ENCODE assay signal across 8 cellular contexts in the genomic region with DNA sequence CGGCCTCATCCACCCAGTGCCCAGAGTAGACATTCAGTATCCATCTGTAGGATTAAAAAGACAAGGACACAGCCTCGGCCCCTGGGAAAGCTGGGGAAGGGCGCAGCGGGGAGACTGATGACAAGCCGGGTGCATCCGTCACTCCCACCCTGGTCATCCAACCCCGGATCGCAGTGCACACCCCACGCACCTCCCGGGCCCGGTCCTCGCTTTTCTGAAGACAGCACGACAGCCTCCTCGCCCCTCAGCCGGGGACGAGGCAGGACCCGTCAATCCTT. TPM values are rescaled to one million over a fixed set of nuclear protein-coding genes. Genes with fewer than 3 reads are reported as not detected.
DNase-seq lines count a peak whose midpoint lies in the region; ATAC-seq and TF ChIP-seq lines count a peak whose summit lies in the region.

No MANE protein-coding gene starts in this region.

- TF ChIP-seq CTCF in WTC11 (IDR thresholded peaks at IDR 0.05) (no peak), epithelial cell of esophagus (IDR thresholded peaks at IDR 0.05; ENCODE audit: insufficient read depth, low read depth, low read length, missing control alignments) (no peak), neural progenitor cell (IDR thresholded peaks at IDR 0.05) (no peak)

- peak overlapping the region; percentile 87 for H3K4me3 Mint-ChIP-seq in WTC11
- peak overlapping the region; percentile 97 for H3K4me3 Mint-ChIP-seq in neural progenitor cell

- peaks cover 6% of the 10 kb centered on the region for H4K20me1 ChIP-seq in neural progenitor cell (ENCODE audit: low read depth)

- H3K4me1 Mint-ChIP-seq in WTC11 (peaks cover 23% of the 10 kb centered on the region), neural progenitor cell (peaks cover 35% of the 10 kb centered on the region)

- peak overlapping the region; percentile 90 for H2AFZ ChIP-seq in neural progenitor cell (replicated peaks)

- H3K27ac ChIP-seq in neural progenitor cell = no peak overlapping the region

- H3K36me3 ChIP-seq in neural progenitor cell = no peaks in the 10 kb centered on the region

- H3K9me3 Mint-ChIP-seq in WTC11 (no peaks in the 10 kb centered on the region), neural progenitor cell (no peaks in the 10 kb centered on the region)

- POLR2A ChIA-PET in WTC11 (lab: Charles Lee) = no interaction called here

- H3F3A ChIP-seq in neural progenitor cell (ENCODE audit: low read depth) = peaks cover 41% of the 10 kb centered on the region

- peaks cover 23% of the 10 kb centered on the region for H3K4me1 ChIP-seq in neural progenitor cell

- peak overlapping the region; percentile 9 for H3K9ac ChIP-seq in neural progenitor cell

- peak overlapping the region; percentile 81 for H3K4me3 ChIP-seq in epithelial cell of esophagus (ENCODE audit: low read length)
- peak overlapping the region; percentile 84 for H3K4me3 ChIP-seq in neural progenitor cell

- H3K36me3 Mint-ChIP-seq in WTC11 = no peaks in the 10 kb centered on the region; the same call in 1 of the 2 replicates
- H3K36me3 Mint-ChIP-seq in neural progenitor cell = peaks cover 6% of the 10 kb centered on the region

- H3K9me3 ChIP-seq in neural progenitor cell (ENCODE audit: low read depth) = no peaks in the 10 kb centered on the region

- H3K4me2 ChIP-seq in neural progenitor cell = peak overlapping the region; percentile 90

- peak; percentile 69 for DNase-seq in activated CD8-positive, alpha-beta memory T cell treated with anti-CD3 and anti-CD28 coated beads, Interleukin-2, amount 50 U/mL, for 48 hours
- no peak for DNase-seq in activated CD8-positive, alpha-beta memory T cell treated with anti-CD3 and anti-CD28 coated beads, Interleukin-2, amount 50 U/mL, for 4 hours
- DNase-seq in WTC11 (ENCODE audit: low spot score) (no peak), epithelial cell of esophagus (ENCODE audit: low read depth) (peak; percentile 17), neural progenitor cell (ENCODE audit: low spot score) (no peak)

- H3K27me3 Mint-ChIP-seq in WTC11 (ENCODE audit: low read depth) (peaks cover 16% of the 10 kb centered on the region), neural progenitor cell (ENCODE audit: insufficient read depth, low read depth) (peaks cover 11% of the 10 kb centered on the region)

- ATAC-seq in WTC11 (no peak), HG02885 (IDR thresholded peaks at IDR 0.05; ENCODE audit: poor library complexity, unreplicated experiment) (no peak), GM19395 (IDR thresholded peaks at IDR 0.05; ENCODE audit: unreplicated experiment) (no peak), HG03354 (IDR thresholded peaks at IDR 0.05; ENCODE audit: poor library complexity, severe bottlenecking, unreplicated experiment) (no peak)

- CTCF ChIA-PET in WTC11 (lab: Charles Lee) = interaction anchor here (1.0 to 1.7 kb wide), 2 partner anchors 28 to 37 kb away, joined by 4 to 6 read pairs; no protein-coding TSS in a partner anchor

- H3K27me3 ChIP-seq in neural progenitor cell = no peaks in the 10 kb centered on the region

- H3K27ac Mint-ChIP-seq in WTC11 (no peak overlapping the region), neural progenitor cell (peak overlapping the region; percentile 76)

- peaks cover 54% of the 10 kb centered on the region for H3K79me2 ChIP-seq in neural progenitor cell (ENCODE audit: low read depth)

TF ChIP-seq in WTC11, 78 proteins besides CTCF, POLR2A, EP300 and RAD21:
- no peak for TF ChIP-seq ZNF416 (CRISPR knock-in tag; IDR thresholded peaks at IDR 0.05)
- TF ChIP-seq SMAD3 (CRISPR knock-in tag; IDR thresholded peaks at IDR 0.05; ENCODE audit: borderline replicate concordance) = no peak
- TF ChIP-seq, protein P1, sequence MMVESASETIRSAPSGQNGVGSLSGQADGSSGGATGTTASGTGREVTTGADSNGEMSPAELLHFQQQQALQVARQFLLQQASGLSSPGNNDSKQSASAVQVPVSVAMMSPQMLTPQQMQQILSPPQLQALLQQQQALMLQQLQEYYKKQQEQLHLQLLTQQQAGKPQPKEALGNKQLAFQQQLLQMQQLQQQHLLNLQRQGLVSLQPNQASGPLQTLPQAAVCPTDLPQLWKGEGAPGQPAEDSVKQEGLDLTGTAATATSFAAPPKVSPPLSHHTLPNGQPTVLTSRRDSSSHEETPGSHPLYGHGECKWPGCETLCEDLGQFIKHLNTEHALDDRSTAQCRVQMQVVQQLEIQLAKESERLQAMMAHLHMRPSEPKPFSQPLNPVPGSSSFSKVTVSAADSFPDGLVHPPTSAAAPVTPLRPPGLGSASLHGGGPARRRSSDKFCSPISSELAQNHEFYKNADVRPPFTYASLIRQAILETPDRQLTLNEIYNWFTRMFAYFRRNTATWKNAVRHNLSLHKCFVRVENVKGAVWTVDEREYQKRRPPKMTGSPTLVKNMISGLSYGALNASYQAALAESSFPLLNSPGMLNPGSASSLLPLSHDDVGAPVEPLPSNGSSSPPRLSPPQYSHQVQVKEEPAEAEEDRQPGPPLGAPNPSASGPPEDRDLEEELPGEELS (CRISPR knock-in tag; IDR thresholded peaks at IDR 0.05) = no peak
- no peak for TF ChIP-seq NFATC4 (CRISPR knock-in tag; IDR thresholded peaks at IDR 0.05)
- TF ChIP-seq, protein P2, sequence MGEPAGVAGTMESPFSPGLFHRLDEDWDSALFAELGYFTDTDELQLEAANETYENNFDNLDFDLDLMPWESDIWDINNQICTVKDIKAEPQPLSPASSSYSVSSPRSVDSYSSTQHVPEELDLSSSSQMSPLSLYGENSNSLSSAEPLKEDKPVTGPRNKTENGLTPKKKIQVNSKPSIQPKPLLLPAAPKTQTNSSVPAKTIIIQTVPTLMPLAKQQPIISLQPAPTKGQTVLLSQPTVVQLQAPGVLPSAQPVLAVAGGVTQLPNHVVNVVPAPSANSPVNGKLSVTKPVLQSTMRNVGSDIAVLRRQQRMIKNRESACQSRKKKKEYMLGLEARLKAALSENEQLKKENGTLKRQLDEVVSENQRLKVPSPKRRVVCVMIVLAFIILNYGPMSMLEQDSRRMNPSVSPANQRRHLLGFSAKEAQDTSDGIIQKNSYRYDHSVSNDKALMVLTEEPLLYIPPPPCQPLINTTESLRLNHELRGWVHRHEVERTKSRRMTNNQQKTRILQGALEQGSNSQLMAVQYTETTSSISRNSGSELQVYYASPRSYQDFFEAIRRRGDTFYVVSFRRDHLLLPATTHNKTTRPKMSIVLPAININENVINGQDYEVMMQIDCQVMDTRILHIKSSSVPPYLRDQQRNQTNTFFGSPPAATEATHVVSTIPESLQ (CRISPR knock-in tag; IDR thresholded peaks at IDR 0.05) = no peak
- no peak for TF ChIP-seq ZNF232 (CRISPR knock-in tag; IDR thresholded peaks at IDR 0.05)
- no peak for TF ChIP-seq ZNF671 (CRISPR knock-in tag; IDR thresholded peaks at IDR 0.05)
- TF ChIP-seq, protein P3, sequence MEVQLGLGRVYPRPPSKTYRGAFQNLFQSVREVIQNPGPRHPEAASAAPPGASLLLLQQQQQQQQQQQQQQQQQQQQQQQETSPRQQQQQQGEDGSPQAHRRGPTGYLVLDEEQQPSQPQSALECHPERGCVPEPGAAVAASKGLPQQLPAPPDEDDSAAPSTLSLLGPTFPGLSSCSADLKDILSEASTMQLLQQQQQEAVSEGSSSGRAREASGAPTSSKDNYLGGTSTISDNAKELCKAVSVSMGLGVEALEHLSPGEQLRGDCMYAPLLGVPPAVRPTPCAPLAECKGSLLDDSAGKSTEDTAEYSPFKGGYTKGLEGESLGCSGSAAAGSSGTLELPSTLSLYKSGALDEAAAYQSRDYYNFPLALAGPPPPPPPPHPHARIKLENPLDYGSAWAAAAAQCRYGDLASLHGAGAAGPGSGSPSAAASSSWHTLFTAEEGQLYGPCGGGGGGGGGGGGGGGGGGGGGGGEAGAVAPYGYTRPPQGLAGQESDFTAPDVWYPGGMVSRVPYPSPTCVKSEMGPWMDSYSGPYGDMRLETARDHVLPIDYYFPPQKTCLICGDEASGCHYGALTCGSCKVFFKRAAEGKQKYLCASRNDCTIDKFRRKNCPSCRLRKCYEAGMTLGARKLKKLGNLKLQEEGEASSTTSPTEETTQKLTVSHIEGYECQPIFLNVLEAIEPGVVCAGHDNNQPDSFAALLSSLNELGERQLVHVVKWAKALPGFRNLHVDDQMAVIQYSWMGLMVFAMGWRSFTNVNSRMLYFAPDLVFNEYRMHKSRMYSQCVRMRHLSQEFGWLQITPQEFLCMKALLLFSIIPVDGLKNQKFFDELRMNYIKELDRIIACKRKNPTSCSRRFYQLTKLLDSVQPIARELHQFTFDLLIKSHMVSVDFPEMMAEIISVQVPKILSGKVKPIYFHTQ (CRISPR knock-in tag; IDR thresholded peaks at IDR 0.05) = no peak
- TF ChIP-seq, protein P4, sequence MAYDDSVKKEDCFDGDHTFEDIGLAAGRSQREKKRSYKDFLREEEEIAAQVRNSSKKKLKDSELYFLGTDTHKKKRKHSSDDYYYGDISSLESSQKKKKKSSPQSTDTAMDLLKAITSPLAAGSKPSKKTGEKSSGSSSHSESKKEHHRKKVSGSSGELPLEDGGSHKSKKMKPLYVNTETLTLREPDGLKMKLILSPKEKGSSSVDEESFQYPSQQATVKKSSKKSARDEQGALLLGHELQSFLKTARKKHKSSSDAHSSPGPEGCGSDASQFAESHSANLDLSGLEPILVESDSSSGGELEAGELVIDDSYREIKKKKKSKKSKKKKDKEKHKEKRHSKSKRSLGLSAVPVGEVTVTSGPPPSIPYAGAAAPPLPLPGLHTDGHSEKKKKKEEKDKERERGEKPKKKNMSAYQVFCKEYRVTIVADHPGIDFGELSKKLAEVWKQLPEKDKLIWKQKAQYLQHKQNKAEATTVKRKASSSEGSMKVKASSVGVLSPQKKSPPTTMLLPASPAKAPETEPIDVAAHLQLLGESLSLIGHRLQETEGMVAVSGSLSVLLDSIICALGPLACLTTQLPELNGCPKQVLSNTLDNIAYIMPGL (CRISPR knock-in tag; IDR thresholded peaks at IDR 0.05) = 0 out of 2 replicates have a peak, but pooled peaks have one; percentile 31
- no peak for TF ChIP-seq ELF4 (CRISPR knock-in tag; IDR thresholded peaks at IDR 0.05; ENCODE audit: low read depth)
- 0 out of 2 replicates have a peak, but pooled peaks have one; percentile 30 for TF ChIP-seq CREM (CRISPR knock-in tag; IDR thresholded peaks at IDR 0.05)
- TF ChIP-seq GTF2I (CRISPR knock-in tag; conservative IDR thresholded peaks at IDR 0.05) = no peak
- no peak for TF ChIP-seq ZNF219 (CRISPR knock-in tag; IDR thresholded peaks at IDR 0.05; ENCODE audit: borderline replicate concordance)

RNA-seq across cellular contexts. Expression of a gene that starts 1.1 kb away (rescaled TPM):
- total RNA-seq in WTC11 (2021) (8.4 to 10.1 TPM (median 8.8 TPM) in 3 replicates), neural progenitor cell (ENCODE audit: low replicate concordance) (15.6 and 22.2 TPM in 2 replicates)

Comparison
In these comparisons a context has a peak if more than half of its experiments do, and no peak if none do; other contexts are left out.
1. DNase-seq: peak in activated CD8-positive, alpha-beta memory T cell treated with anti-CD3 and anti-CD28 coated beads, Interleukin-2, amount 50 U/mL, for 48 hours (single experiment) and epithelial cell of esophagus (single experiment); none in activated CD8-positive, alpha-beta memory T cell treated with anti-CD3 and anti-CD28 coated beads, Interleukin-2, amount 50 U/mL, for 4 hours (single experiment), WTC11 (single experiment) and neural progenitor cell (single experiment).